ENCODE assay signal across 1 cellular context in the genomic region with DNA sequence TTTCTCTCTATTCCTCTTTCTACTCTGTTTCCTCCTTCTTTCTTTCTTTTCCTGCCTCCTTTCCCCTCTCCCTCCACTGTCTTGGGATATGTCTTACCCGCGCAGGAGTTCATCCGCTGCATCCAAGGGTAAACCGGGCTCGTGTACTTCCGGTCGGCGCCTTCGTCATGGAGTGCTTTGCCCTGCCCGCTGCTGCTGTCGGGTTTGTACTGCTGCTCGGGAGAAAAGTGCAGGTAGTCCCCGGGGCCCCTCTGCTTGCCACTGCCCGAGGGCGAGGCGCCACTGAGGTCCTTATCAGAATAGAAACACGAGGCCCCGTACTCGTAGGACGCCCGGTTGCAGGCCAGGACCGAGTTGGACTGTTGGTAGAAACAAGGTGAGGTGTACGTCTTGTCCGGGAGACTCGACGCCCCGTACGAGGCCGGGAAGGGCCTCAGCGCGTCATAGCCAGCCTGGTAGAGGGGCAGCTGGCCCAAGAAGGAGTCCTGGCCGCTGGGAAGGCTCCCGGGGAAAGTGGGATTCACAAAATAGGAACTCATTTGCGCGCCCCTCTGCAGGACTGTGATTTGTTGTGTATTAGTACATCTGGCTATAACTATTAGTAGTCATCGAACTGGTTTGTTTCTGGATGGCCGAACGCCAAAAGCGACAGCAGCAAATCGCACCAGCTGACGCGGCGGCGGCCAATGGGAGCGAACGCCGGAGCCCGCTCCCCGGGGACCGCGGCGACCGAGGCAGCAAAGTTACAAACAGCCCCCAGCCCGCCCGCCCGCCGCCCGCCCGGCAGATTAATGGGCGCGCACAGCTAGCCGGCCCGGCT.
TF ChIP-seq lines count a peak whose summit lies in the region.

HOXA6 (minus strand) TSS at position 564 of the 820 bp plus-strand sequence; CDS start at position 539, 25 bp downstream.

TF ChIP-seq in H1, 55 proteins besides CTCF, POLR2A, EP300 and RAD21:
- peak; percentile 62 for TF ChIP-seq RNF2 (IDR thresholded peaks at IDR 0.05; ENCODE audit: borderline replicate concordance, low read depth, low read length, missing control alignments, poor library complexity, severe bottlenecking)
- TF ChIP-seq USF2 (IDR thresholded peaks at IDR 0.05; ENCODE audit: low read length), result peak; percentile 46; the same call in 1 of the 2 replicates
- TF ChIP-seq CHD1 (IDR thresholded peaks at IDR 0.05; ENCODE audit: low read depth, low read length), result no peak
- peak; percentile 71 for TF ChIP-seq SUZ12 (IDR thresholded peaks at IDR 0.05; ENCODE audit: low read length)
- 0 out of 2 replicates have a peak, but pooled peaks have one; percentile 5 for TF ChIP-seq CREB1 (IDR thresholded peaks at IDR 0.05)
- peak; percentile 92 for TF ChIP-seq EZH2 (IDR thresholded peaks at IDR 0.05; ENCODE audit: low read depth, low read length, severe bottlenecking)
- no peak for TF ChIP-seq GTF2F1 (IDR thresholded peaks at IDR 0.05; ENCODE audit: borderline replicate concordance, low read depth, low read length)
- no peak for TF ChIP-seq TEAD4 (IDR thresholded peaks at IDR 0.05; ENCODE audit: low read depth, low read length)
- peak; percentile 34 for TF ChIP-seq KDM4A (IDR thresholded peaks at IDR 0.05; ENCODE audit: low read depth, low read length, severe bottlenecking)
- no peak for TF ChIP-seq SP2 (IDR thresholded peaks at IDR 0.05; ENCODE audit: low read length)
- no peak for TF ChIP-seq E2F6 (IDR thresholded peaks at IDR 0.05)
